ENCODE assay signal across 10 cellular contexts in the genomic region with DNA sequence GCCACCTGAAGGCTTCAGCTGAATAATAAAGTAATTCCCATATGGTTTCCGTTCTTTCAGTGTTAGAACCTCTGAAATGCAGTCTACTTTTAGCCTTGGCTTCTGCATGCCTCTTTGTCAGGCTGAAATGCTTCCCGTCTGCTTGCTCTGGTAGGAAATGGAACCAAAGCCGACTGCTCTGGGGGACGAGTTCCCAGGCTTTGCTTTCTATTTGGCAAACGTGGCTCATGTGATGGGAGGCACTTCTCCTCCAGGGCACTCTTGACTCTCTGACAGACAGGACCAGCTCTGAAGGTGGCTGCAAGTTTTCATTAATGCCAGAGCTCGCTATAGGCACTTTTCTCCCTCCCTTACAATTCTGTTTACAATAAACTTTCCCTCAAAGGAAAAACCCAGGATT.
DNase-seq lines count a peak whose midpoint lies in the region; ATAC-seq, FAIRE-seq and TF ChIP-seq lines count a peak whose summit lies in the region.
"Had no signal": no experiment of that assay in that cellular context is flagged by ENCODE, and none has a peak within 500 bp of the region (broad histone marks: within the 10 kb centered on the region; RNA-seq: fewer than 3 reads in every experiment).

No MANE protein-coding gene starts in this region.

- H3K9ac ChIP-seq in trophoblast cell (ENCODE audit: low read length), result no peak overlapping the region

- no peaks in the 10 kb centered on the region for H3K79me2 ChIP-seq in trophoblast cell (ENCODE audit: control insufficient read depth, insufficient read depth, low read length, poor library complexity)

- peaks cover 0 to 4% (median 0%) of the 10 kb centered on the region in 7 donors for H3K4me1 Mint-ChIP-seq in naive thymus-derived CD4-positive, alpha-beta T cell

- no peak overlapping the region for H3K23ac ChIP-seq in trophoblast cell (ENCODE audit: low read length)

- H2BK12ac ChIP-seq in trophoblast cell (ENCODE audit: low read length), result no peak overlapping the region

- H3K4me2 ChIP-seq in trophoblast cell (ENCODE audit: low read length), result no peak overlapping the region

- peaks cover 3% of the 10 kb centered on the region for H3K79me1 ChIP-seq in trophoblast cell (ENCODE audit: low read length)

- TF ChIP-seq CTCF in BE2C (IDR thresholded peaks at IDR 0.05; ENCODE audit: low read depth, low read length) (no peak), WI38 (IDR thresholded peaks at IDR 0.05; ENCODE audit: low read depth, low read length) (no peak)

- H3K27ac Mint-ChIP-seq in naive thymus-derived CD4-positive, alpha-beta T cell, result no peak overlapping the region

- no peak overlapping the region for H2BK5ac ChIP-seq in trophoblast cell (ENCODE audit: low read depth, low read length, poor library complexity)

- H4K12ac ChIP-seq in trophoblast cell (ENCODE audit: low read depth, low read length), result no peak overlapping the region

- ATAC-seq in Right ventricle myocardium superior (ENCODE audit: poor library complexity) (peak; percentile 90), GM18867 (IDR thresholded peaks at IDR 0.05; ENCODE audit: unreplicated experiment) (no peak)
- no peak for ATAC-seq in naive thymus-derived CD4-positive, alpha-beta T cell
- ATAC-seq: body of pancreas had no signal

- H3K4me3 ChIP-seq in BE2C (ENCODE audit: low read depth, low read length), result no peak overlapping the region; the same call in 1 of the 2 replicates
- H3K4me3 ChIP-seq in WI38 (ENCODE audit: low read depth, low read length), result peak overlapping the region; percentile 35
- H3K4me3 ChIP-seq in trophoblast cell (ENCODE audit: low read depth, low read length), result no peak overlapping the region
- H3K4me3 ChIP-seq in naive thymus-derived CD4-positive, alpha-beta T cell (ENCODE audit: low read length), result no peak overlapping the region
- H3K4me3 ChIP-seq: body of pancreas had no signal

- H2AFZ ChIP-seq in trophoblast cell (ENCODE audit: insufficient read depth, low read length, poor library complexity), result no peak overlapping the region

- no peak overlapping the region for H2BK120ac ChIP-seq in trophoblast cell (ENCODE audit: insufficient read depth, low read length, poor library complexity)

- H4K8ac ChIP-seq in trophoblast cell (ENCODE audit: low read depth, low read length), result no peak overlapping the region

- peak overlapping the region; percentile 53 for H3K27ac ChIP-seq in trophoblast cell (ENCODE audit: low read depth, low read length)
- no peak overlapping the region for H3K27ac ChIP-seq in naive thymus-derived CD4-positive, alpha-beta T cell (ENCODE audit: low read depth, low read length)

- H2AK5ac ChIP-seq in trophoblast cell (ENCODE audit: low read length), result no peak overlapping the region

- no peak overlapping the region for H4K91ac ChIP-seq in trophoblast cell (ENCODE audit: low read depth, low read length)

- CTCF ChIA-PET in naive thymus-derived CD4-positive, alpha-beta T cell (lab: Charles Lee), result no interaction called here

- POLR2A ChIA-PET in naive thymus-derived CD4-positive, alpha-beta T cell (lab: Charles Lee), result no interaction called here

- no peak for FAIRE-seq in RCC 7860 (lab: Jason Lieb, UNC)

- no CpG with 5 or more reads among the region's 6 CpGs for WGBS in trophoblast cell (ENCODE audit: extremely low coverage, insufficient coverage, insufficient read length)

- H3K18ac ChIP-seq in trophoblast cell (ENCODE audit: low read length), result no peak overlapping the region

- no peak overlapping the region for H3K14ac ChIP-seq in trophoblast cell (ENCODE audit: low read length)

- no peaks in the 10 kb centered on the region for H3K9me3 ChIP-seq in BE2C
- H3K9me3 ChIP-seq in trophoblast cell (ENCODE audit: insufficient read depth, low read depth, low read length), result no peaks in the 10 kb centered on the region
- H3K9me3 ChIP-seq in naive thymus-derived CD4-positive, alpha-beta T cell (ENCODE audit: control insufficient read depth in 2 of 3, low read length in 3 of 3), result no peaks in the 10 kb centered on the region

- DNase-seq in BE2C (peak; percentile 24), Right ventricle myocardium superior (peak; percentile 44), trophoblast cell (no peak), RCC 7860 (ENCODE audit: low spot score) (no peak), kidney glomerular epithelial cell (lab: John Stamatoyannopoulos, UW) (no peak)
- no peak for DNase-seq in naive thymus-derived CD4-positive, alpha-beta T cell
- DNase-seq: stimulated activated CD4-positive, alpha-beta T cell treated with anti-CD3 and anti-CD28 coated beads, Interleukin-2, amount 100 ng/mL, for 24 hours had no signal

- intact Hi-C loops in Right ventricle myocardium superior (cut with DNase I), result no loop called here
- intact Hi-C loops in naive thymus-derived CD4-positive, alpha-beta T cell (cut with micrococcal nuclease), result no loop called here

- H3K9me3 Mint-ChIP-seq in naive thymus-derived CD4-positive, alpha-beta T cell, result peaks cover 0 to 6% (median 0%) of the 10 kb centered on the region in 11 donors

- no peak overlapping the region for H3K4ac ChIP-seq in trophoblast cell (ENCODE audit: low read depth, low read length)

- H3K4me3 Mint-ChIP-seq in naive thymus-derived CD4-positive, alpha-beta T cell, result peak overlapping the region in 2 of 10 donors; percentile 9 to 20

- H3K27me3 ChIP-seq in BE2C (no peaks in the 10 kb centered on the region), trophoblast cell (ENCODE audit: insufficient read depth, low read length) (no peaks in the 10 kb centered on the region)
- H3K27me3 ChIP-seq in naive thymus-derived CD4-positive, alpha-beta T cell (ENCODE audit: control insufficient read depth in 2 of 2, insufficient read depth in 2 of 2, low read length in 2 of 2), result no peaks in the 10 kb centered on the region
- H3K27me3 ChIP-seq: body of pancreas had no signal

- H3K36me3 ChIP-seq in BE2C (no peaks in the 10 kb centered on the region), trophoblast cell (ENCODE audit: control insufficient read depth in 1 of 2, insufficient read depth in 2 of 2, low read length in 2 of 2) (peaks cover 0 to 6% of the 10 kb centered on the region in 2 experiments)
- no peaks in the 10 kb centered on the region for H3K36me3 ChIP-seq in naive thymus-derived CD4-positive, alpha-beta T cell (ENCODE audit: control insufficient read depth in 2 of 3, insufficient read depth in 3 of 3, low read length in 3 of 3)

- H3K27me3 Mint-ChIP-seq in naive thymus-derived CD4-positive, alpha-beta T cell, result peaks cover 0 to 3% (median 0%) of the 10 kb centered on the region in 5 donors

- peaks cover 5% of the 10 kb centered on the region for H3K4me1 ChIP-seq in BE2C
- H3K4me1 ChIP-seq in trophoblast cell (ENCODE audit: control insufficient read depth in 1 of 2, insufficient read depth in 2 of 2, low read length in 2 of 2), result peaks cover 3 to 5% of the 10 kb centered on the region in 2 experiments
- H3K4me1 ChIP-seq in naive thymus-derived CD4-positive, alpha-beta T cell (ENCODE audit: control insufficient read depth in 2 of 2, insufficient read depth in 2 of 2, low read length in 2 of 2), result no peaks in the 10 kb centered on the region
- H3K4me1 ChIP-seq: body of pancreas had no signal

- no peaks in the 10 kb centered on the region for H3K36me3 Mint-ChIP-seq in naive thymus-derived CD4-positive, alpha-beta T cell

Comparison
In these comparisons a context has a peak if more than half of its experiments do, and no peak if none do; other contexts are left out.
1. DNase-seq: peak in BE2C (single experiment) and Right ventricle myocardium superior (single experiment); none in trophoblast cell (0 of 2), naive thymus-derived CD4-positive, alpha-beta T cell (0 of 9), RCC 7860 (single experiment) and kidney glomerular epithelial cell (single experiment).